In the genomic region with DNA sequence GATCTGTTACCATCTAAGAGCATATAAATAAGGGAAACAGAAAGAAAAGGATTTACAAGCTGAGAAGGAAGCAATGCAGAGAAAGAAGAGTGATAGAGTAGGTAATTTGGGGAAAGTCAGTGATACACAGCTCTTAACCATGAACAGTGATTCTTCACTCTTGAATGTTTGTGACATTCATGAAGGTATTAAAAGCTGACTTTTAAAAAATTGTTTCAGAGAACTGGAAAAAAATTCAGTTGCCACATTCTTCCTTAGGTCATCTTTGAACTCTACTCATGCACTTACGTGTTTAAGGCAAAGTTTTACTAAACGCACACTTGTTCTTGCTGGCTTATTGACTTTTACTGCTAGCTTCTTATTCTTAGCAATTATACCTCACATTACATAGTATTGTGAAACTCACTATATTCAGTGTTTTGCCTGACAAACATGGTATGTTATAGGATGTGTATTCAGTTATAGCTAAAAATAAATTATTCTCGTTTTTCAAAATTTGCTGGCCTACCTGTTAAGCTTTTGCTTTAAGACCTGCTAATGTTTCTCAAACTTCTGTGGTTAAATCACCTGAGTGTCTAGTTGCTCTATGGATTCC, we compare ENCODE assay signal across 1 cellular context.
TF ChIP-seq lines count a peak whose summit lies in the region.

No MANE protein-coding gene starts in this region.

TF ChIP-seq in HEK293, 187 proteins besides CTCF, POLR2A, EP300 and RAD21 (continued from another document):
- TF ChIP-seq, protein P1, sequence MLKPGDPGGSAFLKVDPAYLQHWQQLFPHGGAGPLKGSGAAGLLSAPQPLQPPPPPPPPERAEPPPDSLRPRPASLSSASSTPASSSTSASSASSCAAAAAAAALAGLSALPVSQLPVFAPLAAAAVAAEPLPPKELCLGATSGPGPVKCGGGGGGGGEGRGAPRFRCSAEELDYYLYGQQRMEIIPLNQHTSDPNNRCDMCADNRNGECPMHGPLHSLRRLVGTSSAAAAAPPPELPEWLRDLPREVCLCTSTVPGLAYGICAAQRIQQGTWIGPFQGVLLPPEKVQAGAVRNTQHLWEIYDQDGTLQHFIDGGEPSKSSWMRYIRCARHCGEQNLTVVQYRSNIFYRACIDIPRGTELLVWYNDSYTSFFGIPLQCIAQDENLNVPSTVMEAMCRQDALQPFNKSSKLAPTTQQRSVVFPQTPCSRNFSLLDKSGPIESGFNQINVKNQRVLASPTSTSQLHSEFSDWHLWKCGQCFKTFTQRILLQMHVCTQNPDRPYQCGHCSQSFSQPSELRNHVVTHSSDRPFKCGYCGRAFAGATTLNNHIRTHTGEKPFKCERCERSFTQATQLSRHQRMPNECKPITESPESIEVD (tag by site-specific recombination; IDR thresholded peaks at IDR 0.05), result peak; percentile 35; the same call in 1 of the 2 replicates
- no peak for TF ChIP-seq ZNF677 (tag by site-specific recombination; IDR thresholded peaks at IDR 0.05)
